ENCODE assay signal across 1 cellular context in the genomic region with DNA sequence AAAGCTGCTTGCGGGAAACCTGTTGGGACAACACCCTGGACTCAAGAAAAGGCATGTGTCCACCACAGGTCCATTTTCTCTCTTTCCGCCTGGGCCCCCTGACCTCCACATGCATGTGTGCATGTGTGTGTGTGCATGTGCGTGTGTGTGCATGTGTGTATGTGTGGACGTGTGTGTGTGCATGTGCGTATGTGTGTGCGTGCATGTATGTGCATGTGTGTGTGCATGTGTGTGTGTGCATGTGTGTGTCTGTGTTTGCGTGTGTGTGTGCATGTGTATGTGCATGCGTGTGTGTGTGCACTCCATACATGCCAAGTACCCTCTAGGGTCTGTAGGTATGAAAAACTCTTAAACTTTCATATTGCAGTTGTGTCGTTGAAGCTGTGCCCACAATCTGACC.
TF ChIP-seq lines count a peak whose summit lies in the region.

No MANE protein-coding gene starts in this region.

TF ChIP-seq in IMR-90, 13 proteins besides CTCF, POLR2A, EP300 and RAD21 (continued from another document):
- TF ChIP-seq, protein P1, sequence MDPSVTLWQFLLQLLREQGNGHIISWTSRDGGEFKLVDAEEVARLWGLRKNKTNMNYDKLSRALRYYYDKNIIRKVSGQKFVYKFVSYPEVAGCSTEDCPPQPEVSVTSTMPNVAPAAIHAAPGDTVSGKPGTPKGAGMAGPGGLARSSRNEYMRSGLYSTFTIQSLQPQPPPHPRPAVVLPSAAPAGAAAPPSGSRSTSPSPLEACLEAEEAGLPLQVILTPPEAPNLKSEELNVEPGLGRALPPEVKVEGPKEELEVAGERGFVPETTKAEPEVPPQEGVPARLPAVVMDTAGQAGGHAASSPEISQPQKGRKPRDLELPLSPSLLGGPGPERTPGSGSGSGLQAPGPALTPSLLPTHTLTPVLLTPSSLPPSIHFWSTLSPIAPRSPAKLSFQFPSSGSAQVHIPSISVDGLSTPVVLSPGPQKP (IDR thresholded peaks at IDR 0.05; ENCODE audit: borderline replicate concordance, low read depth, low read length) = no peak
- TF ChIP-seq FOS (IDR thresholded peaks at IDR 0.05; ENCODE audit: low read depth, low read length) = no peak
- no peak for TF ChIP-seq CEBPB (IDR thresholded peaks at IDR 0.05; ENCODE audit: low read depth, low read length)
